Comparison of ENCODE assay signal across 16 cellular contexts in genomic region chr12:106981781-106982180, GRCh38.
"Had no signal": no experiment of that assay in that cellular context is flagged by ENCODE, and none has a peak within 500 bp of the region (broad histone marks: within the 10 kb centered on the region; RNA-seq: fewer than 3 reads in every experiment).

No MANE protein-coding gene starts in this region.

- H3K9me3 ChIP-seq: ovary, tibial artery had no signal

- H3K27me3 Mint-ChIP-seq: activated naive CD8-positive, alpha-beta T cell; memory B cell had no signal

- H3K27ac Mint-ChIP-seq: activated naive CD8-positive, alpha-beta T cell; memory B cell; nephron progenitor cell; T-helper 1 cell treated with Interleukin-12 subunit alpha and Interleukin-12 subunit beta and Interleukin-4 antibody, amounts not matched to agents 30 μg/mL and 1 μg/mL, for 36 hours had no signal

- H3K36me3 ChIP-seq: ovary had no signal

- H3K27me3 ChIP-seq: cardiac muscle cell, foreskin keratinocyte, ovary, tibial artery had no signal

- H3K27ac ChIP-seq: coronary artery, foreskin keratinocyte, ovary, tibial artery had no signal

- H3K9me3 Mint-ChIP-seq: nephron progenitor cell; T-helper 1 cell treated with Interleukin-12 subunit alpha and Interleukin-12 subunit beta and Interleukin-4 antibody, amounts not matched to agents 30 μg/mL and 1 μg/mL, for 36 hours had no signal

- H3K4me3 Mint-ChIP-seq: activated naive CD8-positive, alpha-beta T cell; memory B cell; nephron progenitor cell; T-helper 1 cell treated with Interleukin-12 subunit alpha and Interleukin-12 subunit beta and Interleukin-4 antibody, amounts not matched to agents 30 μg/mL and 1 μg/mL, for 36 hours had no signal

- H3K4me3 ChIP-seq: cardiac muscle cell, coronary artery, ovary, tibial artery had no signal

- DNase-seq: activated CD4-positive, alpha-beta T cell treated with anti-CD3 and anti-CD28 coated beads, Interleukin-2, amount 50 U/mL, for 1 hour; activated gamma-delta T cell; activated T-cell treated with anti-CD3 and anti-CD28 coated beads, Interleukin-2, amount 50 U/mL, for 1 hour; effector CD8-positive, alpha-beta T cell; foreskin keratinocyte; head of caudate nucleus; nephron progenitor cell; ovary; stimulated activated CD4-positive, alpha-beta T cell treated with anti-CD3 and anti-CD28 coated beads, Interleukin-4, amount 100 ng/mL, for 1 hour; stimulated activated CD8-positive, alpha-beta memory T cell treated with anti-CD3 and anti-CD28 coated beads, Interleukin-4, amount 100 ng/mL, for 48 hours; tibial artery had no signal
